Comparison of ENCODE assay signal across 1 cellular context in the genomic region with DNA sequence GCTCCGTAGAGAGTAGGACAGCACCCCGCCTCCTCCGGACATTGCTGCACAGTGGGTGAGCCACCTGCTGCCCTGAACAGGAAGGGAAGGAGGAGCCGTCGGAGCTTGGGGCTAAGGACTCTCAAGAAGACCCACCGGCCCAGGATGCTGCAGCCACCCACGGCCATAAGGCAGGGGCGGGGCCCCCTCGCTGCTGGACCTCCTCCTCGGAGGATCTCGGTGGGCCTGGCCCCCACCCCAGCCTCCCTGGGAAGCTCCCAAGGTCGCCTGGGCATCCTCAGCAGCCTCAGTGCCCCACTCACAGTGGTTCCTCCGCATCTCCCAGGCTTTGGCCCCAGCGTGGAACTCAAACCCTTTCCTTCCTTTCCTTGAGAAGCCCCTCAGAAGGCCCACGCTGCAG.
TF ChIP-seq lines count a peak whose summit lies in the region.

No MANE protein-coding gene starts in this region.

TF ChIP-seq in HepG2, 621 proteins besides CTCF, POLR2A, EP300 and RAD21 (continued from another document):
- TF ChIP-seq, protein P1, sequence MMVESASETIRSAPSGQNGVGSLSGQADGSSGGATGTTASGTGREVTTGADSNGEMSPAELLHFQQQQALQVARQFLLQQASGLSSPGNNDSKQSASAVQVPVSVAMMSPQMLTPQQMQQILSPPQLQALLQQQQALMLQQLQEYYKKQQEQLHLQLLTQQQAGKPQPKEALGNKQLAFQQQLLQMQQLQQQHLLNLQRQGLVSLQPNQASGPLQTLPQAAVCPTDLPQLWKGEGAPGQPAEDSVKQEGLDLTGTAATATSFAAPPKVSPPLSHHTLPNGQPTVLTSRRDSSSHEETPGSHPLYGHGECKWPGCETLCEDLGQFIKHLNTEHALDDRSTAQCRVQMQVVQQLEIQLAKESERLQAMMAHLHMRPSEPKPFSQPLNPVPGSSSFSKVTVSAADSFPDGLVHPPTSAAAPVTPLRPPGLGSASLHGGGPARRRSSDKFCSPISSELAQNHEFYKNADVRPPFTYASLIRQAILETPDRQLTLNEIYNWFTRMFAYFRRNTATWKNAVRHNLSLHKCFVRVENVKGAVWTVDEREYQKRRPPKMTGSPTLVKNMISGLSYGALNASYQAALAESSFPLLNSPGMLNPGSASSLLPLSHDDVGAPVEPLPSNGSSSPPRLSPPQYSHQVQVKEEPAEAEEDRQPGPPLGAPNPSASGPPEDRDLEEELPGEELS (CRISPR knock-in tag; IDR thresholded peaks at IDR 0.05), result no peak
- no peak for TF ChIP-seq GATA4 (IDR thresholded peaks at IDR 0.05; ENCODE audit: borderline replicate concordance, low read depth)
